In the genomic region with DNA sequence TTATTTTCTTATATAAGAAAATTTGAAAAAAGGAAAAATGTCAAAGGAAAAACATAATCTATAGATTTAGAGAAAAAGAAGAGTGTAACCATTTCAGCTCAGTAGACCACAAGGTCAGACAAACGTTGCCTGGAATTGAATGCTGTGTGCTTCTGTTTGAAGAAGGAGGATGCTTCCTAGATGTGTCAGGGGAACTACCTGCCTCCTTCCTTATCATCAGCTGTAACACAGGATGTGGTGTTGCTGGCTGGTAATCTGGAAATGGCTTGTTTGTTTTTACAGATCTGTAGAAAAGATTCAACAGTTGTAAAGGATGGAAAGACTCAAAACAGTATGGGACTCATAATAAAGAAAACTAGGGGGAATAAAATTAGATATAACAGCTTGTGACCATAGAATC, we compare ENCODE assay signal across 12 cellular contexts.
A peak's percentile ranks its signal among the peaks of the same experiment; 100 is the strongest.
DNase-seq lines count a peak whose midpoint lies in the region; ATAC-seq, FAIRE-seq and TF ChIP-seq lines count a peak whose summit lies in the region.
"Had no signal": no experiment of that assay in that cellular context is flagged by ENCODE, and none has a peak within 500 bp of the region (broad histone marks: within the 10 kb centered on the region; RNA-seq: fewer than 3 reads in every experiment).

No MANE protein-coding gene starts in this region.

- H3K4me1 Mint-ChIP-seq in T-helper 2 cell treated with Interferon-gamma antibody and Interleukin-4, amounts not matched to agents 5 μg/mL and 100 μg/mL, for 36 hours (ENCODE audit: low read depth): peaks cover 14% of the 10 kb centered on the region

- in situ Hi-C loops in HepG2 (cut with HindIII; ENCODE audit: extremely low pct_ligation_motif_present, low pct_unique_long_range_greater_than_20kb): no loop called here

- H3K36me3 Mint-ChIP-seq in T-helper 2 cell treated with Interferon-gamma antibody and Interleukin-4, amounts not matched to agents 5 μg/mL and 100 μg/mL, for 36 hours (ENCODE audit: low read depth): no peaks in the 10 kb centered on the region

- no peaks in the 10 kb centered on the region for H3K9me3 Mint-ChIP-seq in T-helper 2 cell treated with Interferon-gamma antibody and Interleukin-4, amounts not matched to agents 5 μg/mL and 100 μg/mL, for 36 hours

- 0% methylated on average over 1 of the region's 1 CpG for WGBS in HepG2 (ENCODE audit: low lambda C conversion rate)
- 4% methylated on average over 1 of the region's 1 CpG for WGBS in right lobe of liver (ENCODE audit: insufficient coverage, low coverage, low lambda C conversion rate, missing lambda C conversion rate)
- WGBS in body of pancreas, 2 donors: 8 to 13% methylated on average over 1 of the region's 1 CpG

- no peaks in the 10 kb centered on the region for H4K20me1 ChIP-seq in HepG2 (ENCODE audit: insufficient read depth, low read length)

- no TSS peak for BruUV-seq in HepG2 (replicated peaks; lab: Mats Ljungman, UMichigan)

- H3K27me3 ChIP-seq in HepG2 (ENCODE audit: control insufficient read depth in 1 of 2, insufficient read depth in 2 of 2, low read length in 2 of 2): no peaks in the 10 kb centered on the region
- no peaks in the 10 kb centered on the region for H3K27me3 ChIP-seq in right lobe of liver
- H3K27me3 ChIP-seq in body of pancreas: no peaks in the 10 kb centered on the region
- H3K27me3 ChIP-seq: esophagus muscularis mucosa, sigmoid colon had no signal

- H3K9me3 ChIP-seq in HepG2 (ENCODE audit: low read length) (no peaks in the 10 kb centered on the region), right lobe of liver (no peaks in the 10 kb centered on the region), body of pancreas (no peaks in the 10 kb centered on the region)
- H3K9me3 ChIP-seq: esophagus muscularis mucosa, sigmoid colon had no signal

- H3K4me2 ChIP-seq in HepG2 (ENCODE audit: low read depth, low read length): no peak overlapping the region

- H3K4me3 Mint-ChIP-seq in T-helper 2 cell treated with Interferon-gamma antibody and Interleukin-4, amounts not matched to agents 5 μg/mL and 100 μg/mL, for 36 hours: peak overlapping the region; percentile 48

- TF ChIP-seq CTCF in HepG2 (CRISPR knock-in tag; IDR thresholded peaks at IDR 0.05) (no peak), right lobe of liver (IDR thresholded peaks at IDR 0.05) (no peak), body of pancreas (IDR thresholded peaks at IDR 0.05) (no peak)

- POLR2A ChIA-PET in HepG2 (lab: Yijun Ruan, JAX): no interaction called here

- peak; percentile 5 for DNase-seq in HepG2 (ENCODE audit: low spot score)
- no peak for DNase-seq in right lobe of liver
- peak; percentile 28 for DNase-seq in T-helper 2 cell treated with Interferon-gamma antibody and Interleukin-4, amounts not matched to agents 5 μg/mL and 100 μg/mL, for 36 hours (ENCODE audit: low spot score)
- no peak for DNase-seq in NCI-H1436 treated with DMSO at 0.1 percent for 48 hours (lab: John Stamatoyannopoulos, UW)
- DNase-seq in NCI-H345 treated with DMSO at 0.1 percent for 48 hours (lab: John Stamatoyannopoulos, UW; ENCODE audit: unreplicated experiment): no peak
- no peak for DNase-seq in body of pancreas
- no peak for DNase-seq in left lobe of liver (ENCODE audit: low spot score)
- DNase-seq: NCI-H510A, sigmoid colon had no signal

- H3K4me1 ChIP-seq in HepG2 (ENCODE audit: insufficient read depth, low read length) (no peaks in the 10 kb centered on the region), right lobe of liver (no peaks in the 10 kb centered on the region), body of pancreas (no peaks in the 10 kb centered on the region)

- H3K36me3 ChIP-seq in HepG2 (replicated peaks in 1 of 2; ENCODE audit: control insufficient read depth in 1 of 2, insufficient read depth in 2 of 2, low read length in 2 of 2): no peaks in the 10 kb centered on the region
- no peaks in the 10 kb centered on the region for H3K36me3 ChIP-seq in right lobe of liver
- H3K36me3 ChIP-seq in body of pancreas (replicated peaks in 1 of 2; ENCODE audit: insufficient read depth in 1 of 2, low read depth in 2 of 2): no peaks in the 10 kb centered on the region
- H3K36me3 ChIP-seq: esophagus muscularis mucosa, sigmoid colon had no signal

- H3K4me3 ChIP-seq in HepG2 (replicated peaks in 1 of 3; ENCODE audit: insufficient read depth in 1 of 3, low read depth in 2 of 3, low read length in 3 of 3) (no peak overlapping the region), right lobe of liver (no peak overlapping the region), body of pancreas (no peak overlapping the region)
- H3K4me3 ChIP-seq: esophagus muscularis mucosa, sigmoid colon had no signal

- no peaks in the 10 kb centered on the region for H3K79me2 ChIP-seq in HepG2 (ENCODE audit: insufficient read depth, low read length)

- intact Hi-C loops in HepG2 (cut with micrococcal nuclease; ENCODE audit: unreplicated experiment) (no loop called here), right lobe of liver (cut with DNase I) (no loop called here), body of pancreas (cut with DNase I) (no loop called here)

- no peak overlapping the region for H2AFZ ChIP-seq in HepG2 (ENCODE audit: low read length)

- TF ChIP-seq POLR2A in HepG2 (IDR thresholded peaks at IDR 0.05; ENCODE audit: insufficient read depth in 1 of 2, low read depth in 2 of 2, low read length in 2 of 2) (no peak), right lobe of liver (IDR thresholded peaks at IDR 0.05) (no peak), body of pancreas (IDR thresholded peaks at IDR 0.05) (no peak)

- H3K27ac ChIP-seq in HepG2 (ENCODE audit: extremely low read length, insufficient read depth, low read length) (no peak overlapping the region), right lobe of liver (no peak overlapping the region), body of pancreas (no peak overlapping the region)
- H3K27ac ChIP-seq: esophagus muscularis mucosa, HL-60, sigmoid colon had no signal

- H3K9ac ChIP-seq in HepG2 (ENCODE audit: insufficient read depth, low read depth, low read length): no peak overlapping the region

- CTCF ChIA-PET in HepG2 (lab: Yijun Ruan, JAX; ENCODE audit: low intra/inter-chr PET ratio, low total read pairs): no interaction called here

- no peak for ATAC-seq in HepG2
- no peak for ATAC-seq in right lobe of liver
- peak; percentile 51 for ATAC-seq in HG02938 (IDR thresholded peaks at IDR 0.05; ENCODE audit: unreplicated experiment)
- no peak for ATAC-seq in body of pancreas
- no peak for ATAC-seq in left lobe of liver

- TF ChIP-seq RAD21 in HepG2 (CRISPR knock-in tag; IDR thresholded peaks at IDR 0.05): no peak

- TF ChIP-seq EP300 in HepG2 (IDR thresholded peaks at IDR 0.05; ENCODE audit: low read depth in 2 of 2, low read length in 2 of 2): no peak
- TF ChIP-seq EP300 in HepG2 (CRISPR knock-in tag; IDR thresholded peaks at IDR 0.05; ENCODE audit: borderline replicate concordance): no peak

- H3K27me3 Mint-ChIP-seq in T-helper 2 cell treated with Interferon-gamma antibody and Interleukin-4, amounts not matched to agents 5 μg/mL and 100 μg/mL, for 36 hours (ENCODE audit: low read depth): peaks cover 2% of the 10 kb centered on the region

- H3K27ac Mint-ChIP-seq in T-helper 2 cell treated with Interferon-gamma antibody and Interleukin-4, amounts not matched to agents 5 μg/mL and 100 μg/mL, for 36 hours: no peak overlapping the region

- FAIRE-seq in HepG2 (lab: Jason Lieb, UNC): no peak

TF ChIP-seq in HepG2, 621 proteins besides CTCF, POLR2A, EP300 and RAD21 (continues in another document):
- TF ChIP-seq ZNF883 (CRISPR knock-in tag; IDR thresholded peaks at IDR 0.05; ENCODE audit: not compliant biosample characterization) (no peak), ZNF550 (CRISPR knock-in tag; IDR thresholded peaks at IDR 0.05; ENCODE audit: borderline replicate concordance) (no peak), THAP11 (CRISPR knock-in tag; IDR thresholded peaks at IDR 0.05) (no peak), STAG1 (CRISPR knock-in tag; IDR thresholded peaks at IDR 0.05) (no peak), ZNF75D (CRISPR knock-in tag; IDR thresholded peaks at IDR 0.05; ENCODE audit: borderline replicate concordance) (no peak), NCOA2 (CRISPR knock-in tag; IDR thresholded peaks at IDR 0.05) (no peak), JUND (CRISPR knock-in tag; IDR thresholded peaks at IDR 0.05) (no peak), ZSCAN29 (CRISPR knock-in tag; conservative IDR thresholded peaks at IDR 0.05) (no peak), NFYC (CRISPR knock-in tag; IDR thresholded peaks at IDR 0.05) (no peak), KDM5B (CRISPR knock-in tag; IDR thresholded peaks at IDR 0.05; ENCODE audit: borderline replicate concordance) (no peak)
- TF ChIP-seq, protein P1, sequence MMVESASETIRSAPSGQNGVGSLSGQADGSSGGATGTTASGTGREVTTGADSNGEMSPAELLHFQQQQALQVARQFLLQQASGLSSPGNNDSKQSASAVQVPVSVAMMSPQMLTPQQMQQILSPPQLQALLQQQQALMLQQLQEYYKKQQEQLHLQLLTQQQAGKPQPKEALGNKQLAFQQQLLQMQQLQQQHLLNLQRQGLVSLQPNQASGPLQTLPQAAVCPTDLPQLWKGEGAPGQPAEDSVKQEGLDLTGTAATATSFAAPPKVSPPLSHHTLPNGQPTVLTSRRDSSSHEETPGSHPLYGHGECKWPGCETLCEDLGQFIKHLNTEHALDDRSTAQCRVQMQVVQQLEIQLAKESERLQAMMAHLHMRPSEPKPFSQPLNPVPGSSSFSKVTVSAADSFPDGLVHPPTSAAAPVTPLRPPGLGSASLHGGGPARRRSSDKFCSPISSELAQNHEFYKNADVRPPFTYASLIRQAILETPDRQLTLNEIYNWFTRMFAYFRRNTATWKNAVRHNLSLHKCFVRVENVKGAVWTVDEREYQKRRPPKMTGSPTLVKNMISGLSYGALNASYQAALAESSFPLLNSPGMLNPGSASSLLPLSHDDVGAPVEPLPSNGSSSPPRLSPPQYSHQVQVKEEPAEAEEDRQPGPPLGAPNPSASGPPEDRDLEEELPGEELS (CRISPR knock-in tag; IDR thresholded peaks at IDR 0.05): no peak
- TF ChIP-seq, protein P2, sequence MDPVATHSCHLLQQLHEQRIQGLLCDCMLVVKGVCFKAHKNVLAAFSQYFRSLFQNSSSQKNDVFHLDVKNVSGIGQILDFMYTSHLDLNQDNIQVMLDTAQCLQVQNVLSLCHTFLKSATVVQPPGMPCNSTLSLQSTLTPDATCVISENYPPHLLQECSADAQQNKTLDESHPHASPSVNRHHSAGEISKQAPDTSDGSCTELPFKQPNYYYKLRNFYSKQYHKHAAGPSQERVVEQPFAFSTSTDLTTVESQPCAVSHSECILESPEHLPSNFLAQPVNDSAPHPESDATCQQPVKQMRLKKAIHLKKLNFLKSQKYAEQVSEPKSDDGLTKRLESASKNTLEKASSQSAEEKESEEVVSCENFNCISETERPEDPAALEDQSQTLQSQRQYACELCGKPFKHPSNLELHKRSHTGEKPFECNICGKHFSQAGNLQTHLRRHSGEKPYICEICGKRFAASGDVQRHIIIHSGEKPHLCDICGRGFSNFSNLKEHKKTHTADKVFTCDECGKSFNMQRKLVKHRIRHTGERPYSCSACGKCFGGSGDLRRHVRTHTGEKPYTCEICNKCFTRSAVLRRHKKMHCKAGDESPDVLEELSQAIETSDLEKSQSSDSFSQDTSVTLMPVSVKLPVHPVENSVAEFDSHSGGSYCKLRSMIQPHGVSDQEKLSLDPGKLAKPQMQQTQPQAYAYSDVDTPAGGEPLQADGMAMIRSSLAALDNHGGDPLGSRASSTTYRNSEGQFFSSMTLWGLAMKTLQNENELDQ (CRISPR knock-in tag; IDR thresholded peaks at IDR 0.05; ENCODE audit: borderline replicate concordance): no peak

Comparison
In these comparisons a context has a peak if more than half of its experiments do, and no peak if none do; other contexts are left out.
1. DNase-seq: peak in HepG2 (single experiment) and T-helper 2 cell treated with Interferon-gamma antibody and Interleukin-4, amounts not matched to agents 5 μg/mL and 100 μg/mL, for 36 hours (single experiment); none in right lobe of liver (0 of 3), NCI-H1436 treated with DMSO at 0.1 percent for 48 hours (single experiment), NCI-H345 treated with DMSO at 0.1 percent for 48 hours (single experiment), body of pancreas (0 of 4) and left lobe of liver (single experiment).